In the genomic region with DNA sequence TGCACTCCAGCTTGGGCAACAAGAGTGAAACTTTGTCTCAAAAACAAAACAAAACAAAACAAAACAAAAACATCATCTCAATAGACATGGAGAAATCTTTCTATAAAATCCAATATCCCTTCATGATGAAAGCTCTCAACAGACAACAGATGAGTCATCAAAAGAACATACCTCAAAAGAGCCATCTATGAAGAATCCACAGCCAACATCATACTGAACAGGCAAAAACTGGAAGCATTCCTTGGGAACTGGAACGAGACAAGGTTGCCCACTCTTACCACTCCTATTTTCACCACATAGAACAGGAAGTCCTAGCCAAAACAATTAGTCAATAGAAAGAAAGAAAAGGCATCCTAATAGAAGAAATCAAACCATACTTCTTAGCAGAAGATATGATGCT, we compare ENCODE assay signal across 16 cellular contexts.
"Had no signal": no experiment of that assay in that cellular context is flagged by ENCODE, and none has a peak within 500 bp of the region (broad histone marks: within the 10 kb centered on the region; RNA-seq: fewer than 3 reads in every experiment).

No MANE protein-coding gene starts in this region.

- H3K4me3 Mint-ChIP-seq: naive thymus-derived CD8-positive, alpha-beta T cell had no signal

- H3K27me3 Mint-ChIP-seq: naive thymus-derived CD8-positive, alpha-beta T cell had no signal

- H3K9me3 Mint-ChIP-seq: naive thymus-derived CD8-positive, alpha-beta T cell had no signal

- ATAC-seq: heart left ventricle; left lobe of liver; mucosa of descending colon; naive thymus-derived CD8-positive, alpha-beta T cell; psoas muscle had no signal

- H3K27ac ChIP-seq: dorsolateral prefrontal cortex, esophagus squamous epithelium, heart left ventricle, neutrophil, psoas muscle, sigmoid colon had no signal

- DNase-seq: cortex of kidney; dorsolateral prefrontal cortex; effector CD8-positive, alpha-beta T cell; esophagus squamous epithelium; heart left ventricle; hypothalamus; mucosa of descending colon; naive thymus-derived CD8-positive, alpha-beta T cell; psoas muscle; sigmoid colon; small intestine; stimulated activated CD4-positive, alpha-beta T cell treated with anti-CD3 and anti-CD28 coated beads, Interleukin-2, amount 100 ng/mL, for 48 hours; stimulated activated naive CD4-positive, alpha-beta T cell treated with Interleukin-2 at 50 U/mL for 16 hours; trophoblast cell had no signal

- H3K27ac Mint-ChIP-seq: naive thymus-derived CD8-positive, alpha-beta T cell had no signal
